26 cellular contexts compared by ENCODE assay signal in genomic region chr22:31143537-31143936, GRCh38. TPM values are rescaled to one million over a fixed set of nuclear protein-coding genes. Genes with fewer than 3 reads are reported as not detected.
DNase-seq lines count a peak whose midpoint lies in the region; ATAC-seq, FAIRE-seq and TF ChIP-seq lines count a peak whose summit lies in the region.
"Had no signal": no experiment of that assay in that cellular context is flagged by ENCODE, and none has a peak within 500 bp of the region (broad histone marks: within the 10 kb centered on the region; RNA-seq: fewer than 3 reads in every experiment).

No MANE protein-coding gene starts in this region.

- no peaks in the 10 kb centered on the region for H3K9me3 ChIP-seq in right atrium auricular region
- peaks cover 6% of the 10 kb centered on the region for H3K9me3 ChIP-seq in neural progenitor cell (ENCODE audit: low read depth)
- H3K9me3 ChIP-seq: body of pancreas, esophagus muscularis mucosa, gastroesophageal sphincter, upper lobe of left lung had no signal

- H3K36me3 ChIP-seq in right atrium auricular region (no peaks in the 10 kb centered on the region), neural progenitor cell (no peaks in the 10 kb centered on the region)
- H3K36me3 ChIP-seq: esophagus muscularis mucosa, gastroesophageal sphincter, upper lobe of left lung had no signal

- H3K27me3 ChIP-seq in right atrium auricular region (no peaks in the 10 kb centered on the region), neural progenitor cell (peaks cover 8% of the 10 kb centered on the region)
- H3K27me3 ChIP-seq: body of pancreas, upper lobe of left lung had no signal

- no peak overlapping the region for H3K4me3 ChIP-seq in right atrium auricular region
- no peak overlapping the region for H3K4me3 ChIP-seq in neural progenitor cell
- H3K4me3 ChIP-seq: body of pancreas, esophagus muscularis mucosa, gastroesophageal sphincter, upper lobe of left lung had no signal

- no peak overlapping the region for H3K4me3 Mint-ChIP-seq in neural progenitor cell
- H3K4me3 Mint-ChIP-seq: activated B cell treated with CpG ODN at 0.5 μM for 24 hours; activated CD4-positive, alpha-beta memory T cell treated with anti-CD3 and anti-CD28 coated beads for 36 hours; nephron had no signal

- no peak overlapping the region for H2AFZ ChIP-seq in neural progenitor cell (replicated peaks)

- H3K4me1 Mint-ChIP-seq in neural progenitor cell: peaks cover 15% of the 10 kb centered on the region
- H3K4me1 Mint-ChIP-seq: activated B cell treated with CpG ODN at 0.5 μM for 24 hours had no signal

- no peaks in the 10 kb centered on the region for H3K79me2 ChIP-seq in neural progenitor cell (ENCODE audit: low read depth)

- TF ChIP-seq CTCF in right atrium auricular region (IDR thresholded peaks at IDR 0.05) (no peak), neural progenitor cell (IDR thresholded peaks at IDR 0.05) (no peak)

- H4K20me1 ChIP-seq in neural progenitor cell (ENCODE audit: low read depth): no peaks in the 10 kb centered on the region

- no peak overlapping the region for H3K9ac ChIP-seq in neural progenitor cell

- peak; percentile 52 to 83 for ATAC-seq in left cardiac atrium
- ATAC-seq: body of pancreas, gastroesophageal sphincter had no signal

- peaks cover 4% of the 10 kb centered on the region for H3F3A ChIP-seq in neural progenitor cell (ENCODE audit: low read depth)

- peaks cover 19% of the 10 kb centered on the region for H3K9me3 Mint-ChIP-seq in neural progenitor cell

- H3K27me3 Mint-ChIP-seq in neural progenitor cell (ENCODE audit: insufficient read depth, low read depth): peaks cover 10% of the 10 kb centered on the region

- H3K4me1 ChIP-seq in right atrium auricular region: peaks cover 0 to 16% of the 10 kb centered on the region in 2 donors
- H3K4me1 ChIP-seq in neural progenitor cell: peaks cover 15% of the 10 kb centered on the region

- H3K27ac Mint-ChIP-seq in neural progenitor cell: peak overlapping the region; percentile 3
- H3K27ac Mint-ChIP-seq: activated B cell treated with CpG ODN at 0.5 μM for 24 hours; activated CD4-positive, alpha-beta memory T cell treated with anti-CD3 and anti-CD28 coated beads for 36 hours; nephron had no signal

- intact Hi-C loops in left cardiac atrium (cut with DNase I): no loop called here

- FAIRE-seq in urothelium cell line (lab: Jason Lieb, UNC): no peak
- FAIRE-seq: D721Med, H54, kidney had no signal

- DNase-seq in left cardiac atrium: no peak
- no peak for DNase-seq in right atrium auricular region (ENCODE audit: low spot score)
- DNase-seq in epithelial cell of prostate (ENCODE audit: low read depth, low spot score): no peak
- no peak for DNase-seq in neural progenitor cell (ENCODE audit: low spot score)
- DNase-seq in activated T-cell treated with anti-CD3 and anti-CD28 coated beads, Interleukin-2, amount 50 U/mL, for 48 hours: no peak
- no peak for DNase-seq in activated CD4-positive, alpha-beta T cell treated with anti-CD3 and anti-CD28 coated beads, Interleukin-2, amount 50 U/mL, for 48 hours
- DNase-seq in urothelium cell line (ENCODE audit: low spot score): no peak
- DNase-seq: activated B cell treated with CpG ODN at 0.5 μM for 24 hours; activated CD4-positive, alpha-beta memory T cell treated with anti-CD3 and anti-CD28 coated beads for 36 hours; activated effector memory CD4-positive, alpha-beta T cell treated with anti-CD3 and anti-CD28 coated beads, Interleukin-2, amount 50 U/mL, for 16 hours; body of pancreas; effector CD4-positive, alpha-beta T cell; kidney; mesendoderm; NCI-H2107; NCI-H526; stimulated activated CD4-positive, alpha-beta T cell treated with anti-CD3 and anti-CD28 coated beads, Interleukin-4, amount 100 ng/mL, for 24 hours; T-helper 9 cell; upper lobe of left lung had no signal

- no peak overlapping the region for H3K27ac ChIP-seq in right atrium auricular region
- peak overlapping the region; percentile 45 for H3K27ac ChIP-seq in epithelial cell of prostate
- H3K27ac ChIP-seq in neural progenitor cell: no peak overlapping the region
- H3K27ac ChIP-seq: body of pancreas, C4-2B, esophagus muscularis mucosa, gastroesophageal sphincter, upper lobe of left lung had no signal

- H3K36me3 Mint-ChIP-seq in neural progenitor cell: no peaks in the 10 kb centered on the region
- H3K36me3 Mint-ChIP-seq: activated CD4-positive, alpha-beta memory T cell treated with anti-CD3 and anti-CD28 coated beads for 36 hours had no signal

- H3K4me2 ChIP-seq in neural progenitor cell: no peak overlapping the region

RNA-seq across cellular contexts. Expression of gene PLA2G3, which starts 3.2 kb away (rescaled TPM):
- total RNA-seq in left cardiac atrium (not detected), right atrium auricular region (not detected), neural progenitor cell (ENCODE audit: low replicate concordance) (0.41 and 3.6 TPM in 2 replicates)
- total RNA-seq: activated B cell treated with CpG ODN at 0.5 μM for 24 hours; activated CD4-positive, alpha-beta memory T cell treated with anti-CD3 and anti-CD28 coated beads for 36 hours; body of pancreas; esophagus muscularis mucosa; kidney; MCF 10A had no signal

RNA-seq across cellular contexts. Expression of gene RNF185, which starts 16.4 kb away (rescaled TPM):
- 10 to 100 TPM; 20.2 to 24.4 TPM for total RNA-seq in left cardiac atrium
- total RNA-seq in right atrium auricular region: 10 to 100 TPM; 17.6 to 26.8 TPM
- 23.2 and 31.1 TPM in 2 replicates for total RNA-seq in neural progenitor cell (ENCODE audit: low replicate concordance)

RNA-seq across cellular contexts. Expression of gene INPP5J, which starts 20.8 kb away (rescaled TPM):
- total RNA-seq in left cardiac atrium (10 to 100 TPM; 13.3 to 26.4 TPM), right atrium auricular region (10 to 100 TPM; 17.6 to 26.3 TPM), neural progenitor cell (ENCODE audit: low replicate concordance) (1.5 and 3.7 TPM in 2 replicates)

RNA-seq across cellular contexts. Expression of gene SELENOM, which starts 36.2 kb away (rescaled TPM):
- 100 to 1,000 TPM; 118 to 145 TPM for total RNA-seq in left cardiac atrium
- 100 to 1,000 TPM; 133 to 358 TPM for total RNA-seq in right atrium auricular region
- 7.4 and 13.9 TPM in 2 replicates for total RNA-seq in neural progenitor cell (ENCODE audit: low replicate concordance)
